ENCODE assay signal across 23 cellular contexts in genomic region chr9:124496075-124496893, GRCh38. TPM values are rescaled to one million over a fixed set of nuclear protein-coding genes. Genes with fewer than 3 reads are reported as not detected.
DNase-seq lines count a peak whose midpoint lies in the region; ATAC-seq and TF ChIP-seq lines count a peak whose summit lies in the region.
"Had no signal": no experiment of that assay in that cellular context is flagged by ENCODE, and none has a peak within 500 bp of the region (broad histone marks: within the 10 kb centered on the region; RNA-seq: fewer than 3 reads in every experiment).

No MANE protein-coding gene starts in this region.

- no peak overlapping the region for H2BK12ac ChIP-seq in trophoblast cell (ENCODE audit: low read length)

- H3K4me3 Mint-ChIP-seq in activated CD4-positive, alpha-beta T cell treated with anti-CD3 and anti-CD28 coated beads, Interleukin-2, amount 10 ng/mL, durations not matched to agents 7 days and 5 days = peak overlapping the region; percentile 3
- peak overlapping the region; percentile 76 for H3K4me3 Mint-ChIP-seq in CD8-positive, alpha-beta T cell
- H3K4me3 Mint-ChIP-seq in WTC11 = no peak overlapping the region
- peak overlapping the region; percentile 39 to 86 (median 72) for H3K4me3 Mint-ChIP-seq in naive thymus-derived CD4-positive, alpha-beta T cell
- H3K4me3 Mint-ChIP-seq in activated T-helper 2 cell treated with anti-CD3 and anti-CD28 coated beads, Interferon-gamma antibody, Interleukin-2, Interleukin-4, amounts not matched to agents 10 μg/mL and 5 μg/mL and 100 μg/mL, durations not matched to agents 14 hours and 24 hours and 36 hours (ENCODE audit: low read depth) = no peak overlapping the region
- H3K4me3 Mint-ChIP-seq: dendritic cell treated with granulocyte-macrophage colony-stimulating factor and Interleukin-4, amounts not matched to agents 40 ng/mL and 50 ng/mL, for 4 days had no signal

- no peak overlapping the region for H3K23ac ChIP-seq in trophoblast cell (ENCODE audit: low read length)

- DNase-seq in activated CD4-positive, alpha-beta T cell treated with anti-CD3 and anti-CD28 coated beads, Interleukin-2, amount 10 ng/mL, durations not matched to agents 7 days and 5 days = no peak
- DNase-seq in activated CD4-positive, alpha-beta T cell treated with anti-CD3 and anti-CD28 coated beads for 4 hours = no peak
- no peak for DNase-seq in CD8-positive, alpha-beta T cell
- no peak for DNase-seq in WTC11 (ENCODE audit: low spot score)
- DNase-seq in naive thymus-derived CD4-positive, alpha-beta T cell = peak in 1 of 9 donors; percentile 26
- no peak for DNase-seq in trophoblast cell
- no peak for DNase-seq in activated T-helper 2 cell treated with anti-CD3 and anti-CD28 coated beads, Interferon-gamma antibody, Interleukin-2, Interleukin-4, amounts not matched to agents 10 μg/mL and 5 μg/mL and 100 μg/mL, durations not matched to agents 14 hours and 24 hours and 36 hours (ENCODE audit: low spot score)
- no peak for DNase-seq in stimulated activated CD4-positive, alpha-beta T cell treated with anti-CD3 and anti-CD28 coated beads, Interleukin-4, amount 100 ng/mL, for 1 hour
- DNase-seq: activated CD4-positive, alpha-beta T cell treated with anti-CD3 and anti-CD28 coated beads for 48 hours; activated effector memory CD4-positive, alpha-beta T cell treated with anti-CD3 and anti-CD28 coated beads, Interleukin-2, amount 50 U/mL, for 16 hours; anterior cingulate cortex; mesendoderm; MM.1S; NCI-H1417 treated with DMSO at 0.1 percent for 48 hours; NCI-H524; sigmoid colon had no signal

- H4K91ac ChIP-seq in trophoblast cell (ENCODE audit: low read depth, low read length) = no peak overlapping the region

- H2BK5ac ChIP-seq in trophoblast cell (ENCODE audit: low read depth, low read length, poor library complexity) = no peak overlapping the region

- no peaks in the 10 kb centered on the region for H3K9me3 Mint-ChIP-seq in activated CD4-positive, alpha-beta T cell treated with anti-CD3 and anti-CD28 coated beads, Interleukin-2, amount 10 ng/mL, durations not matched to agents 7 days and 5 days
- no peaks in the 10 kb centered on the region for H3K9me3 Mint-ChIP-seq in CD8-positive, alpha-beta T cell
- no peaks in the 10 kb centered on the region for H3K9me3 Mint-ChIP-seq in WTC11
- peaks cover 0 to 2% (median 0%) of the 10 kb centered on the region in 11 donors for H3K9me3 Mint-ChIP-seq in naive thymus-derived CD4-positive, alpha-beta T cell
- no peaks in the 10 kb centered on the region for H3K9me3 Mint-ChIP-seq in activated T-helper 2 cell treated with anti-CD3 and anti-CD28 coated beads, Interferon-gamma antibody, Interleukin-2, Interleukin-4, amounts not matched to agents 10 μg/mL and 5 μg/mL and 100 μg/mL, durations not matched to agents 14 hours and 24 hours and 36 hours
- H3K9me3 Mint-ChIP-seq: dendritic cell treated with granulocyte-macrophage colony-stimulating factor and Interleukin-4, amounts not matched to agents 40 ng/mL and 50 ng/mL, for 4 days had no signal

- WGBS in trophoblast cell (ENCODE audit: extremely low coverage, insufficient coverage, insufficient read length) = no CpG with 5 or more reads among the region's 20 CpGs

- no peak overlapping the region for H3K4ac ChIP-seq in trophoblast cell (ENCODE audit: low read depth, low read length)

- H4K12ac ChIP-seq in trophoblast cell (ENCODE audit: low read depth, low read length) = no peak overlapping the region

- ATAC-seq in CD8-positive, alpha-beta T cell = no peak
- no peak for ATAC-seq in WTC11
- ATAC-seq in naive thymus-derived CD4-positive, alpha-beta T cell = no peak
- ATAC-seq: A549 had no signal

- CTCF ChIA-PET in activated CD4-positive, alpha-beta T cell treated with anti-CD3 and anti-CD28 coated beads, Interleukin-2, amount 10 ng/mL, durations not matched to agents 7 days and 5 days (lab: Charles Lee) = no interaction called here
- CTCF ChIA-PET in CD8-positive, alpha-beta T cell (lab: Charles Lee) = no interaction called here
- CTCF ChIA-PET in WTC11 (lab: Charles Lee) = interaction anchor here (0.9 to 1.2 kb wide), 2 partner anchors 40 to 41 kb away, joined by 3 read pairs; no protein-coding TSS in a partner anchor
- CTCF ChIA-PET in naive thymus-derived CD4-positive, alpha-beta T cell (lab: Charles Lee) = no interaction called here

- no peak for TF ChIP-seq CTCF in CD8-positive, alpha-beta T cell (IDR thresholded peaks at IDR 0.05)
- no peak for TF ChIP-seq CTCF in WTC11 (IDR thresholded peaks at IDR 0.05)

- H2BK120ac ChIP-seq in trophoblast cell (ENCODE audit: insufficient read depth, low read length, poor library complexity) = no peak overlapping the region

- peaks cover 10% of the 10 kb centered on the region for H3K4me1 Mint-ChIP-seq in activated CD4-positive, alpha-beta T cell treated with anti-CD3 and anti-CD28 coated beads, Interleukin-2, amount 10 ng/mL, durations not matched to agents 7 days and 5 days
- peaks cover 30% of the 10 kb centered on the region for H3K4me1 Mint-ChIP-seq in CD8-positive, alpha-beta T cell (ENCODE audit: low read depth)
- peaks cover 3% of the 10 kb centered on the region; the same call in 1 of the 2 replicates for H3K4me1 Mint-ChIP-seq in WTC11
- peaks cover 4 to 34% (median 30%) of the 10 kb centered on the region in 7 donors for H3K4me1 Mint-ChIP-seq in naive thymus-derived CD4-positive, alpha-beta T cell
- peaks cover 9% of the 10 kb centered on the region for H3K4me1 Mint-ChIP-seq in activated T-helper 2 cell treated with anti-CD3 and anti-CD28 coated beads, Interferon-gamma antibody, Interleukin-2, Interleukin-4, amounts not matched to agents 10 μg/mL and 5 μg/mL and 100 μg/mL, durations not matched to agents 14 hours and 24 hours and 36 hours (ENCODE audit: low read depth)

- POLR2A ChIA-PET in activated CD4-positive, alpha-beta T cell treated with anti-CD3 and anti-CD28 coated beads, Interleukin-2, amount 10 ng/mL, durations not matched to agents 7 days and 5 days (lab: Charles Lee) = no interaction called here
- POLR2A ChIA-PET in CD8-positive, alpha-beta T cell (lab: Charles Lee) = no interaction called here
- POLR2A ChIA-PET in WTC11 (lab: Charles Lee) = no interaction called here
- POLR2A ChIA-PET in naive thymus-derived CD4-positive, alpha-beta T cell (lab: Charles Lee) = no interaction called here

- peaks cover 25% of the 10 kb centered on the region for H3K4me1 ChIP-seq in CD8-positive, alpha-beta T cell (ENCODE audit: insufficient read depth, low read length)
- peaks cover 0 to 17% of the 10 kb centered on the region in 2 donors for H3K4me1 ChIP-seq in naive thymus-derived CD4-positive, alpha-beta T cell (ENCODE audit: control insufficient read depth in 2 of 2, insufficient read depth in 2 of 2, low read length in 2 of 2)
- H3K4me1 ChIP-seq in trophoblast cell (ENCODE audit: control insufficient read depth in 1 of 2, insufficient read depth in 2 of 2, low read length in 2 of 2) = no peaks in the 10 kb centered on the region
- H3K4me1 ChIP-seq: A549, parathyroid adenoma, sigmoid colon had no signal

- peaks cover 3% of the 10 kb centered on the region for H3K27me3 Mint-ChIP-seq in activated CD4-positive, alpha-beta T cell treated with anti-CD3 and anti-CD28 coated beads, Interleukin-2, amount 10 ng/mL, durations not matched to agents 7 days and 5 days
- peaks cover 6% of the 10 kb centered on the region for H3K27me3 Mint-ChIP-seq in CD8-positive, alpha-beta T cell (ENCODE audit: low read depth)
- peaks cover 10% of the 10 kb centered on the region for H3K27me3 Mint-ChIP-seq in WTC11 (ENCODE audit: low read depth)
- H3K27me3 Mint-ChIP-seq in naive thymus-derived CD4-positive, alpha-beta T cell = peaks cover 0 to 11% (median 0%) of the 10 kb centered on the region in 5 donors
- peaks cover 2% of the 10 kb centered on the region for H3K27me3 Mint-ChIP-seq in activated T-helper 2 cell treated with anti-CD3 and anti-CD28 coated beads, Interferon-gamma antibody, Interleukin-2, Interleukin-4, amounts not matched to agents 10 μg/mL and 5 μg/mL and 100 μg/mL, durations not matched to agents 14 hours and 24 hours and 36 hours (ENCODE audit: low read depth)

- no peak overlapping the region for H3K27ac ChIP-seq in CD8-positive, alpha-beta T cell (ENCODE audit: low read depth, low read length)
- H3K27ac ChIP-seq in naive thymus-derived CD4-positive, alpha-beta T cell (ENCODE audit: low read depth, low read length) = peak overlapping the region; percentile 19
- no peak overlapping the region for H3K27ac ChIP-seq in trophoblast cell (ENCODE audit: low read depth, low read length)
- H3K27ac ChIP-seq: A549, parathyroid adenoma, sigmoid colon had no signal

- no peak overlapping the region for H3K9ac ChIP-seq in trophoblast cell (ENCODE audit: low read length)
- H3K9ac ChIP-seq: parathyroid adenoma had no signal

- no peak overlapping the region for H4K8ac ChIP-seq in trophoblast cell (ENCODE audit: low read depth, low read length)

- no peak overlapping the region for H2AK5ac ChIP-seq in trophoblast cell (ENCODE audit: low read length)

- no peaks in the 10 kb centered on the region for H3K36me3 Mint-ChIP-seq in activated CD4-positive, alpha-beta T cell treated with anti-CD3 and anti-CD28 coated beads, Interleukin-2, amount 10 ng/mL, durations not matched to agents 7 days and 5 days (ENCODE audit: low read depth)
- H3K36me3 Mint-ChIP-seq in CD8-positive, alpha-beta T cell = no peaks in the 10 kb centered on the region
- H3K36me3 Mint-ChIP-seq in WTC11 = no peaks in the 10 kb centered on the region
- H3K36me3 Mint-ChIP-seq in naive thymus-derived CD4-positive, alpha-beta T cell = no peaks in the 10 kb centered on the region
- H3K36me3 Mint-ChIP-seq in activated T-helper 2 cell treated with anti-CD3 and anti-CD28 coated beads, Interferon-gamma antibody, Interleukin-2, Interleukin-4, amounts not matched to agents 10 μg/mL and 5 μg/mL and 100 μg/mL, durations not matched to agents 14 hours and 24 hours and 36 hours (ENCODE audit: low read depth) = no peaks in the 10 kb centered on the region

- peak overlapping the region; percentile 79 for H3K27ac Mint-ChIP-seq in activated CD4-positive, alpha-beta T cell treated with anti-CD3 and anti-CD28 coated beads, Interleukin-2, amount 10 ng/mL, durations not matched to agents 7 days and 5 days
- H3K27ac Mint-ChIP-seq in CD8-positive, alpha-beta T cell = peak overlapping the region; percentile 86
- peak overlapping the region; percentile 75; the same call in 1 of the 2 replicates for H3K27ac Mint-ChIP-seq in WTC11
- H3K27ac Mint-ChIP-seq in naive thymus-derived CD4-positive, alpha-beta T cell = peak overlapping the region; percentile 54 to 97 (median 87)
- H3K27ac Mint-ChIP-seq in activated T-helper 2 cell treated with anti-CD3 and anti-CD28 coated beads, Interferon-gamma antibody, Interleukin-2, Interleukin-4, amounts not matched to agents 10 μg/mL and 5 μg/mL and 100 μg/mL, durations not matched to agents 14 hours and 24 hours and 36 hours = no peak overlapping the region
- H3K27ac Mint-ChIP-seq: dendritic cell treated with granulocyte-macrophage colony-stimulating factor and Interleukin-4, amounts not matched to agents 40 ng/mL and 50 ng/mL, for 4 days had no signal

- no peak overlapping the region for H3K14ac ChIP-seq in trophoblast cell (ENCODE audit: low read length)

- no peaks in the 10 kb centered on the region for H3K36me3 ChIP-seq in CD8-positive, alpha-beta T cell (ENCODE audit: insufficient read depth, low read length)
- no peaks in the 10 kb centered on the region for H3K36me3 ChIP-seq in naive thymus-derived CD4-positive, alpha-beta T cell (ENCODE audit: control insufficient read depth in 2 of 3, insufficient read depth in 3 of 3, low read length in 3 of 3)
- H3K36me3 ChIP-seq in trophoblast cell (ENCODE audit: control insufficient read depth in 1 of 2, insufficient read depth in 2 of 2, low read length in 2 of 2) = no peaks in the 10 kb centered on the region
- H3K36me3 ChIP-seq: sigmoid colon had no signal

- H3K79me1 ChIP-seq in trophoblast cell (ENCODE audit: low read length) = no peaks in the 10 kb centered on the region

- peak overlapping the region; percentile 45 for H3K4me3 ChIP-seq in CD8-positive, alpha-beta T cell (ENCODE audit: low read depth, low read length)
- no peak overlapping the region for H3K4me3 ChIP-seq in naive thymus-derived CD4-positive, alpha-beta T cell (ENCODE audit: low read length)
- H3K4me3 ChIP-seq in trophoblast cell (ENCODE audit: low read depth, low read length) = no peak overlapping the region
- H3K4me3 ChIP-seq: A549, sigmoid colon had no signal

- H3K79me2 ChIP-seq in trophoblast cell (ENCODE audit: control insufficient read depth, insufficient read depth, low read length, poor library complexity) = no peaks in the 10 kb centered on the region
- H3K79me2 ChIP-seq: parathyroid adenoma had no signal

- no peaks in the 10 kb centered on the region for H3K27me3 ChIP-seq in CD8-positive, alpha-beta T cell (ENCODE audit: insufficient read depth, low read length)
- H3K27me3 ChIP-seq in naive thymus-derived CD4-positive, alpha-beta T cell (ENCODE audit: control insufficient read depth in 2 of 2, insufficient read depth in 2 of 2, low read length in 2 of 2) = no peaks in the 10 kb centered on the region
- H3K27me3 ChIP-seq in trophoblast cell (ENCODE audit: insufficient read depth, low read length) = no peaks in the 10 kb centered on the region

- H3K18ac ChIP-seq in trophoblast cell (ENCODE audit: low read length) = no peak overlapping the region

- H3K4me2 ChIP-seq in trophoblast cell (ENCODE audit: low read length) = no peak overlapping the region
- H3K4me2 ChIP-seq: A549 had no signal

- intact Hi-C loops in CD8-positive, alpha-beta T cell (cut with DNase I, micrococcal nuclease) = no loop called here
- intact Hi-C loops in naive thymus-derived CD4-positive, alpha-beta T cell (cut with micrococcal nuclease) = no loop called here
- intact Hi-C loops in activated T-helper 2 cell treated with anti-CD3 and anti-CD28 coated beads, Interferon-gamma antibody, Interleukin-2, Interleukin-4, amounts not matched to agents 10 μg/mL and 5 μg/mL and 100 μg/mL, durations not matched to agents 14 hours and 24 hours and 36 hours (cut with micrococcal nuclease) = no loop called here

- no peaks in the 10 kb centered on the region for H3K9me3 ChIP-seq in CD8-positive, alpha-beta T cell (ENCODE audit: low read length)
- no peaks in the 10 kb centered on the region for H3K9me3 ChIP-seq in naive thymus-derived CD4-positive, alpha-beta T cell (ENCODE audit: control insufficient read depth in 2 of 3, low read length in 3 of 3)
- no peaks in the 10 kb centered on the region for H3K9me3 ChIP-seq in trophoblast cell (ENCODE audit: insufficient read depth, low read depth, low read length)
- H3K9me3 ChIP-seq: A549, sigmoid colon had no signal

- no peak overlapping the region for H2AFZ ChIP-seq in trophoblast cell (ENCODE audit: insufficient read depth, low read length, poor library complexity)
- H2AFZ ChIP-seq: parathyroid adenoma had no signal

RNA-seq across cellular contexts. Expression of gene NR5A1, which starts 10.9 kb away (rescaled TPM):
- not detected for total RNA-seq in activated CD4-positive, alpha-beta T cell treated with anti-CD3 and anti-CD28 coated beads, Interleukin-2, amount 10 ng/mL, durations not matched to agents 7 days and 5 days
- not detected for total RNA-seq in CD8-positive, alpha-beta T cell
- 0.39 to 0.77 TPM (median 0.60 TPM) in 3 replicates for total RNA-seq in WTC11 (2021)
- under 1 TPM in 1 of 5 experiments, not detected in 4; 0.11 TPM for total RNA-seq in naive thymus-derived CD4-positive, alpha-beta T cell
- not detected for polyA plus RNA-seq in naive thymus-derived CD4-positive, alpha-beta T cell
- 0.31 and 0.32 TPM in 2 replicates for polyA plus RNA-seq in trophoblast cell (2013)
- total RNA-seq in activated T-helper 2 cell treated with anti-CD3 and anti-CD28 coated beads, Interferon-gamma antibody, Interleukin-2, Interleukin-4, amounts not matched to agents 10 μg/mL and 5 μg/mL and 100 μg/mL, durations not matched to agents 14 hours and 24 hours and 36 hours = not detected in 2 replicates
- total RNA-seq: cardiac septum, fibroblast of lung, H4, sigmoid colon had no signal
- polyA plus RNA-seq: A549, BJ, fibroblast of lung had no signal

RNA-seq across cellular contexts. Expression of gene ADGRD2, which starts 46.0 kb away (rescaled TPM):
- total RNA-seq in activated CD4-positive, alpha-beta T cell treated with anti-CD3 and anti-CD28 coated beads, Interleukin-2, amount 10 ng/mL, durations not matched to agents 7 days and 5 days = not detected
- not detected for total RNA-seq in CD8-positive, alpha-beta T cell
- total RNA-seq in WTC11 (2021) = 0.61 to 1.6 TPM (median 1.3 TPM) in 3 replicates
- not detected for total RNA-seq in naive thymus-derived CD4-positive, alpha-beta T cell
- not detected for polyA plus RNA-seq in naive thymus-derived CD4-positive, alpha-beta T cell
- not detected in 2 replicates for polyA plus RNA-seq in trophoblast cell (2013)
- not detected in 2 replicates for total RNA-seq in activated T-helper 2 cell treated with anti-CD3 and anti-CD28 coated beads, Interferon-gamma antibody, Interleukin-2, Interleukin-4, amounts not matched to agents 10 μg/mL and 5 μg/mL and 100 μg/mL, durations not matched to agents 14 hours and 24 hours and 36 hours
- total RNA-seq: cardiac septum, fibroblast of lung, H4, sigmoid colon had no signal
- polyA plus RNA-seq: A549, BJ, fibroblast of lung, sigmoid colon had no signal

Comparison
In these comparisons a context has a peak if more than half of its experiments do, and no peak if none do; other contexts are left out.
1. H3K4me3 Mint-ChIP-seq: peak in activated CD4-positive, alpha-beta T cell treated with anti-CD3 and anti-CD28 coated beads, Interleukin-2, amount 10 ng/mL, durations not matched to agents 7 days and 5 days (single experiment), CD8-positive, alpha-beta T cell (single experiment) and naive thymus-derived CD4-positive, alpha-beta T cell (10 of 10); none in WTC11 (single experiment) and activated T-helper 2 cell treated with anti-CD3 and anti-CD28 coated beads, Interferon-gamma antibody, Interleukin-2, Interleukin-4, amounts not matched to agents 10 μg/mL and 5 μg/mL and 100 μg/mL, durations not matched to agents 14 hours and 24 hours and 36 hours (single experiment).